Comparison of ENCODE assay signal across 26 cellular contexts in the genomic region with DNA sequence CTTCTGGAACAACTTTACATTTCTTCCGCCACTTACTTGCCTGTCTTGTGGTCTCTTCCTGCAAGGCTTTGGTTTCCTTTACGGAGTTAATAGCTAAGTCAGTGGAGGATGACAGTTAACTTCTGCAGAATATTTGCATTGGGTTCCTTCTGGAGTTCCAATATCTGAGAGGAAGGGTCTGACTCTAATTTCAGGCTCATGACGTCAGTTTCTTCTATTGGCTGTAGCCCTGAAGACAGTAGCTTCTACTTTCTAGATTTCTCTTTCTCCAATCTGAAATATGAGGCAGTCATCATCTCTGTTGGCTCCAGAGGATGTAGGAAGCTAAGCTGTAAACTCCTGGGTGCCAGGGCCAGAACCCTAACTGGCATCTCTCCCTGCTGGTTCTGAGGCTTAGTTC.
"Had no signal": no experiment of that assay in that cellular context is flagged by ENCODE, and none has a peak within 500 bp of the region (broad histone marks: within the 10 kb centered on the region; RNA-seq: fewer than 3 reads in every experiment).

No MANE protein-coding gene starts in this region.

- ATAC-seq: effector memory CD8-positive, alpha-beta T cell; esophagus mucosa; gastrocnemius medialis; heart right ventricle; left cardiac atrium; left lung; left ventricle myocardium superior; lower lobe of right lung; mucosa of descending colon had no signal

- H3K9me3 ChIP-seq: colonic mucosa, esophagus squamous epithelium, gastrocnemius medialis, heart right ventricle, left lung, lower lobe of right lung, mucosa of descending colon had no signal

- DNase-seq: colonic mucosa; cortex of kidney; effector CD8-positive, alpha-beta T cell; effector memory CD8-positive, alpha-beta T cell; endodermal cell; erythroblast; esophagus squamous epithelium; foreskin fibroblast; foreskin melanocyte; gastrocnemius medialis; glutamatergic neuron; head of caudate nucleus; heart right ventricle; hippocampal formation; left cardiac atrium; left lung; left ventricle myocardium superior; lower lobe of right lung; mesenchymal stem cell; mucosa of descending colon; naive B cell had no signal

- H3K4me3 ChIP-seq: colonic mucosa, esophagus squamous epithelium, gastrocnemius medialis, heart right ventricle, left lung, lower lobe of right lung, mucosa of descending colon had no signal

- H3K27me3 ChIP-seq: colonic mucosa, esophagus squamous epithelium, gastrocnemius medialis had no signal

- H3K27ac ChIP-seq: colonic mucosa, epithelial cell of prostate, esophagus squamous epithelium, gastrocnemius medialis, heart right ventricle, left lung, lower lobe of right lung had no signal

- H3K36me3 ChIP-seq: colonic mucosa, esophagus squamous epithelium, gastrocnemius medialis, heart right ventricle, left lung, lower lobe of right lung had no signal

- FAIRE-seq: endometrium, islet of Langerhans, keratinocyte had no signal

- H3K4me1 ChIP-seq: colonic mucosa, esophagus squamous epithelium, gastrocnemius medialis, heart right ventricle, left lung, lower lobe of right lung had no signal
